ENCODE assay signal across 17 cellular contexts in the genomic region with DNA sequence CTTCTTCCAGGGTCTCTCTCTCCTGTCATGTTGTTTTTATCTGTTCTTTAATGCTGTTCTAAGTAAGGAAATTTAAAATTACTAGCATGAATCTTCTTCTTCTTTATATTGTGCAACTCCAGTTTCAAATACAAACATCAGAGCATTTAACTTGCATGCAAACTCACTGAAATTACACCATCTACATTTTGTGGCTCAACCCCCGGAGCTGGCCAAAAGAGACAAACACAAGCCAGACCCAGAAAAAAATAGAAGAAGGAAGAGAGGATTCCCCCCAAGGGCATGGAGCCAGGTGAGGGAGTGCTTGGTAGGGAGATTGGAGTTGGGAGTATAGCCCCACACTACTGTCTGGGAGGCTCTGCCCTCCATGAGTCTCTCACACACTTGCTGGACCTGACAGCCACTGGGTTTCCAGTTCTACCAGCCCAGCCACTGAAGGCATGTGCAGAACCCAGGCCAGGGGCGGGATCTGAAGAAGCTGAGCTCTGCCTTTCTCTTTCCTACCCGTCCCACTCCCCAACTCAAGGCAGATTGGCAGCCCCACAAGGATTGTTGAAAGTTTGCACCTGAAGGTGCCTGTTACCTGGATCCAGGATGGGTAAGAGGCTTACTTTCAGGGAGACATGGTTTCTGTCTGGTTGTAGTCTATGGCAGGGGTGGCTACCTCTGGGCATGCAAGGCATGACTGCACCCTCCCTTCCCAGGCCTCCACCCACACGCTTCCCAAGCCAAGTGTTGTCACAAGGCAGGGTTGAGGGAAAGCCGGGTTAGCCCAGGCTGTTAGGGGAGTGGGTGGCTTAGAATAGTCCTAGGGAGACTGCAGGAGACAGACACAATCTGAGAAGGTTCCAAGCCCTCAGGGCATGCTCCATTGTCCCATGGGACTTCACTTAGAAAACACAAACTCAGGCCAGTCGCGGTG.
A peak's percentile ranks its signal among the peaks of the same experiment; 100 is the strongest.
DNase-seq lines count a peak whose midpoint lies in the region; ATAC-seq and TF ChIP-seq lines count a peak whose summit lies in the region.
"Had no signal": no experiment of that assay in that cellular context is flagged by ENCODE, and none has a peak within 500 bp of the region (broad histone marks: within the 10 kb centered on the region; RNA-seq: fewer than 3 reads in every experiment).

No MANE protein-coding gene starts in this region.

- DNase-seq in GM23248 (peak; percentile 51), Panc1 (ENCODE audit: low read depth, low spot score) (no peak), fibroblast of pulmonary artery (ENCODE audit: low read depth) (peak; percentile 69), NCI-H2081 (lab: John Stamatoyannopoulos, UW) (no peak), DMS153 treated with DMSO at 0.1 percent for 48 hours (lab: John Stamatoyannopoulos, UW; ENCODE audit: unreplicated experiment) (no peak)
- DNase-seq in stimulated activated effector memory CD8-positive, alpha-beta T cell treated with anti-CD3 and anti-CD28 coated beads, Interleukin-12 subunit alpha, Interleukin-12 subunit beta, amount 100 ng/mL, for 72 hours (ENCODE audit: low spot score in 2 of 2), result no peak
- DNase-seq: activated CD8-positive, alpha-beta T cell treated with anti-CD3 and anti-CD28 coated beads, Interleukin-2, amount 10 ng/mL, durations not matched to agents 7 days and 5 days; GDM1; head of caudate nucleus; natural killer cell; NCI-H187 treated with DMSO at 0.1 percent for 48 hours; NCI-H748 treated with DMSO at 0.1 percent for 48 hours; stimulated activated CD4-positive, alpha-beta T cell treated with anti-CD3 and anti-CD28 coated beads, Interleukin-4, amount 100 ng/mL, for 4 hours; stimulated activated naive B cell treated with anti-CD40 and anti-IgM and Interleukin-4, amounts not matched to agents 10 μg/mL and 1 μg/mL and 100 μg/mL, for 72 hours had no signal

- H2AFZ ChIP-seq in GM23248, result no peak overlapping the region

- in situ Hi-C loops in GM23248 (cut with MboI) (no loop called here), Panc1 (cut with HindIII; ENCODE audit: low pct_unique_long_range_greater_than_20kb, low sequenced_read_pairs) (no loop called here)

- H3K9me3 ChIP-seq in GM23248 (ENCODE audit: low read depth) (no peaks in the 10 kb centered on the region), Panc1 (ENCODE audit: control insufficient read depth, insufficient read depth, low read depth, low read length) (no peaks in the 10 kb centered on the region)
- H3K9me3 ChIP-seq: right atrium auricular region had no signal

- no peaks in the 10 kb centered on the region for H3K79me2 ChIP-seq in GM23248 (ENCODE audit: insufficient read depth)

- POLR2A ChIA-PET in Panc1 (lab: Charles Lee), result interaction anchor here (0.6 kb wide), 2 partner anchors 135 to 364 kb away, joined by 3 read pairs; no protein-coding TSS in a partner anchor

- H3K4me1 Mint-ChIP-seq in stimulated activated effector memory CD8-positive, alpha-beta T cell treated with anti-CD3 and anti-CD28 coated beads, Interleukin-12 subunit alpha, Interleukin-12 subunit beta, amount 100 ng/mL, for 72 hours, result no peaks in the 10 kb centered on the region
- H3K4me1 Mint-ChIP-seq: natural killer cell; stimulated activated naive B cell treated with anti-CD40 and anti-IgM and Interleukin-4, amounts not matched to agents 10 μg/mL and 1 μg/mL and 100 μg/mL, for 72 hours had no signal

- H3K36me3 Mint-ChIP-seq in stimulated activated effector memory CD8-positive, alpha-beta T cell treated with anti-CD3 and anti-CD28 coated beads, Interleukin-12 subunit alpha, Interleukin-12 subunit beta, amount 100 ng/mL, for 72 hours, result no peaks in the 10 kb centered on the region
- H3K36me3 Mint-ChIP-seq: natural killer cell; stimulated activated naive B cell treated with anti-CD40 and anti-IgM and Interleukin-4, amounts not matched to agents 10 μg/mL and 1 μg/mL and 100 μg/mL, for 72 hours had no signal

- peaks cover 3% of the 10 kb centered on the region for H3K9me3 Mint-ChIP-seq in stimulated activated effector memory CD8-positive, alpha-beta T cell treated with anti-CD3 and anti-CD28 coated beads, Interleukin-12 subunit alpha, Interleukin-12 subunit beta, amount 100 ng/mL, for 72 hours
- H3K9me3 Mint-ChIP-seq: stimulated activated naive B cell treated with anti-CD40 and anti-IgM and Interleukin-4, amounts not matched to agents 10 μg/mL and 1 μg/mL and 100 μg/mL, for 72 hours had no signal

- CTCF ChIA-PET in Panc1 (lab: Charles Lee), result no interaction called here

- TF ChIP-seq CTCF in Panc1 (IDR thresholded peaks at IDR 0.05) (no peak), fibroblast of pulmonary artery (IDR thresholded peaks at IDR 0.05; ENCODE audit: low read length, missing control alignments) (no peak)

- H3K9me2 ChIP-seq in GM23248 (ENCODE audit: insufficient read depth), result no peaks in the 10 kb centered on the region

- BruUV-seq in Panc1 (replicated peaks; lab: Mats Ljungman, UMichigan), result no TSS peak

- H3K4me3 ChIP-seq in GM23248 (no peak overlapping the region), Panc1 (ENCODE audit: low read depth in 2 of 2, low read length in 2 of 2) (no peak overlapping the region), fibroblast of pulmonary artery (replicated peaks; ENCODE audit: low read depth, low read length) (no peak overlapping the region)
- H3K4me3 ChIP-seq: right atrium auricular region, SJCRH30 had no signal

- ATAC-seq in Panc1 (no peak), GM21390 (IDR thresholded peaks at IDR 0.05; ENCODE audit: unreplicated experiment) (no peak)
- ATAC-seq in stimulated activated effector memory CD8-positive, alpha-beta T cell treated with anti-CD3 and anti-CD28 coated beads, Interleukin-12 subunit alpha, Interleukin-12 subunit beta, amount 100 ng/mL, for 72 hours, result peak; percentile 37
- ATAC-seq: activated CD8-positive, alpha-beta T cell treated with anti-CD3 and anti-CD28 coated beads, Interleukin-2, amount 10 ng/mL, durations not matched to agents 7 days and 5 days; natural killer cell; stimulated activated naive B cell treated with anti-CD40 and anti-IgM and Interleukin-4, amounts not matched to agents 10 μg/mL and 1 μg/mL and 100 μg/mL, for 72 hours had no signal

- no peaks in the 10 kb centered on the region for H3F3A ChIP-seq in GM23248 (ENCODE audit: insufficient read depth)

- H3K27me3 ChIP-seq in GM23248 (replicated peaks; ENCODE audit: insufficient read depth), result no peaks in the 10 kb centered on the region
- no peaks in the 10 kb centered on the region for H3K27me3 ChIP-seq in Panc1 (ENCODE audit: control insufficient read depth, insufficient read depth, low read length)
- H3K27me3 ChIP-seq: right atrium auricular region, SJCRH30 had no signal

- H3K4me1 ChIP-seq in GM23248 (ENCODE audit: insufficient read depth), result no peaks in the 10 kb centered on the region
- H3K4me1 ChIP-seq in Panc1 (ENCODE audit: control insufficient read depth, insufficient read depth, low read length), result peaks cover 8% of the 10 kb centered on the region; the same call in 1 of the 2 replicates
- H3K4me1 ChIP-seq: right atrium auricular region had no signal

- H3K4me3 Mint-ChIP-seq in stimulated activated effector memory CD8-positive, alpha-beta T cell treated with anti-CD3 and anti-CD28 coated beads, Interleukin-12 subunit alpha, Interleukin-12 subunit beta, amount 100 ng/mL, for 72 hours, result no peak overlapping the region
- H3K4me3 Mint-ChIP-seq: activated CD8-positive, alpha-beta T cell treated with anti-CD3 and anti-CD28 coated beads, Interleukin-2, amount 10 ng/mL, durations not matched to agents 7 days and 5 days; natural killer cell; stimulated activated naive B cell treated with anti-CD40 and anti-IgM and Interleukin-4, amounts not matched to agents 10 μg/mL and 1 μg/mL and 100 μg/mL, for 72 hours had no signal

- no peaks in the 10 kb centered on the region for H4K20me1 ChIP-seq in GM23248 (ENCODE audit: insufficient read depth)

- no peak overlapping the region for H3K9ac ChIP-seq in GM23248

- H3K27ac ChIP-seq in GM23248 (no peak overlapping the region), Panc1 (ENCODE audit: low read length) (peak overlapping the region; percentile 60; the same call in 1 of the 2 replicates)
- H3K27ac ChIP-seq: right atrium auricular region, SJCRH30 had no signal

- 46 to 61% methylated on average over 5 to 7 of the region's 7 CpGs for WGBS in GM23248 (ENCODE audit: low coverage in 1 of 2, low lambda C conversion rate in 2 of 2, missing lambda C conversion rate in 2 of 2), 2 experiments

- no peak overlapping the region for H3K27ac Mint-ChIP-seq in stimulated activated effector memory CD8-positive, alpha-beta T cell treated with anti-CD3 and anti-CD28 coated beads, Interleukin-12 subunit alpha, Interleukin-12 subunit beta, amount 100 ng/mL, for 72 hours
- H3K27ac Mint-ChIP-seq: activated CD8-positive, alpha-beta T cell treated with anti-CD3 and anti-CD28 coated beads, Interleukin-2, amount 10 ng/mL, durations not matched to agents 7 days and 5 days; natural killer cell; stimulated activated naive B cell treated with anti-CD40 and anti-IgM and Interleukin-4, amounts not matched to agents 10 μg/mL and 1 μg/mL and 100 μg/mL, for 72 hours had no signal

- intact Hi-C loops in Panc1 (cut with micrococcal nuclease; ENCODE audit: unreplicated experiment), result no loop called here

- no peak overlapping the region for H3K4me2 ChIP-seq in GM23248 (ENCODE audit: unreplicated experiment)

- H3K36me3 ChIP-seq in GM23248 (ENCODE audit: low read depth), result no peaks in the 10 kb centered on the region
- no peaks in the 10 kb centered on the region for H3K36me3 ChIP-seq in Panc1 (ENCODE audit: control insufficient read depth, insufficient read depth, low read length)
- H3K36me3 ChIP-seq: right atrium auricular region, SJCRH30 had no signal

Comparison
In these comparisons a context has a peak if more than half of its experiments do, and no peak if none do; other contexts are left out.
1. DNase-seq: peak in GM23248 (single experiment) and fibroblast of pulmonary artery (single experiment); none in Panc1 (single experiment), stimulated activated effector memory CD8-positive, alpha-beta T cell treated with anti-CD3 and anti-CD28 coated beads, Interleukin-12 subunit alpha, Interleukin-12 subunit beta, amount 100 ng/mL, for 72 hours (0 of 2), NCI-H2081 (0 of 2) and DMS153 treated with DMSO at 0.1 percent for 48 hours (single experiment).